18 cellular contexts compared by ENCODE assay signal in genomic region chr12:23008613-23009012, GRCh38.
"Had no signal": no experiment of that assay in that cellular context is flagged by ENCODE, and none has a peak within 500 bp of the region (broad histone marks: within the 10 kb centered on the region; RNA-seq: fewer than 3 reads in every experiment).

No MANE protein-coding gene starts in this region.

- H3K4me3 Mint-ChIP-seq: activated CD8-positive, alpha-beta T cell treated with anti-CD3 and anti-CD28 coated beads, Interleukin-2, amount 10 ng/mL, durations not matched to agents 7 days and 5 days; activated naive CD8-positive, alpha-beta T cell treated with anti-CD3 and anti-CD28 coated beads, Interleukin-2, amount 10 ng/mL, durations not matched to agents 7 days and 5 days; activated T-cell treated with anti-CD3 and anti-CD28 coated beads, Interleukin-2, amount 50 U/mL, for 72 hours; naive thymus-derived CD4-positive, alpha-beta T cell; stimulated activated naive B cell treated with anti-CD40 and anti-IgM and Interleukin-4, amounts not matched to agents 10 μg/mL and 1 μg/mL and 100 μg/mL, for 72 hours had no signal

- H3K27ac ChIP-seq: dorsolateral prefrontal cortex, neutrophil, parathyroid adenoma, SJSA1, transverse colon had no signal

- DNase-seq: activated CD4-positive, alpha-beta T cell treated with anti-CD3 and anti-CD28 coated beads for 4 hours; activated CD8-positive, alpha-beta memory T cell treated with anti-CD3 and anti-CD28 coated beads, Interleukin-2, amount 50 U/mL, for 48 hours; activated CD8-positive, alpha-beta T cell treated with anti-CD3 and anti-CD28 coated beads, Interleukin-2, amount 10 ng/mL, durations not matched to agents 7 days and 5 days; activated naive CD8-positive, alpha-beta T cell treated with anti-CD3 and anti-CD28 coated beads, Interleukin-2, amount 10 ng/mL, durations not matched to agents 7 days and 5 days; activated T-cell treated with anti-CD3 and anti-CD28 coated beads, Interleukin-2, amount 50 U/mL, for 72 hours; dorsolateral prefrontal cortex; glutamatergic neuron; left colon; naive thymus-derived CD4-positive, alpha-beta T cell; stimulated activated CD4-positive, alpha-beta T cell treated with anti-CD3 and anti-CD28 coated beads, Interleukin-15, amount 100 ng/mL, for 24 hours; stimulated activated CD4-positive, alpha-beta T cell treated with anti-CD3 and anti-CD28 coated beads, Interleukin-4, amount 100 ng/mL, for 1 hour; stimulated activated naive B cell treated with anti-CD40 and anti-IgM and Interleukin-4, amounts not matched to agents 10 μg/mL and 1 μg/mL and 100 μg/mL, for 72 hours; T-helper 2 cell; transverse colon had no signal

- H3K27me3 Mint-ChIP-seq: activated naive CD8-positive, alpha-beta T cell treated with anti-CD3 and anti-CD28 coated beads, Interleukin-2, amount 10 ng/mL, durations not matched to agents 7 days and 5 days; naive thymus-derived CD4-positive, alpha-beta T cell; stimulated activated naive B cell treated with anti-CD40 and anti-IgM and Interleukin-4, amounts not matched to agents 10 μg/mL and 1 μg/mL and 100 μg/mL, for 72 hours had no signal

- H3K36me3 Mint-ChIP-seq: activated naive CD8-positive, alpha-beta T cell treated with anti-CD3 and anti-CD28 coated beads, Interleukin-2, amount 10 ng/mL, durations not matched to agents 7 days and 5 days; naive thymus-derived CD4-positive, alpha-beta T cell; stimulated activated naive B cell treated with anti-CD40 and anti-IgM and Interleukin-4, amounts not matched to agents 10 μg/mL and 1 μg/mL and 100 μg/mL, for 72 hours had no signal

- H3K27ac Mint-ChIP-seq: activated CD8-positive, alpha-beta T cell treated with anti-CD3 and anti-CD28 coated beads, Interleukin-2, amount 10 ng/mL, durations not matched to agents 7 days and 5 days; activated naive CD8-positive, alpha-beta T cell treated with anti-CD3 and anti-CD28 coated beads, Interleukin-2, amount 10 ng/mL, durations not matched to agents 7 days and 5 days; activated T-cell treated with anti-CD3 and anti-CD28 coated beads, Interleukin-2, amount 50 U/mL, for 72 hours; naive thymus-derived CD4-positive, alpha-beta T cell; stimulated activated naive B cell treated with anti-CD40 and anti-IgM and Interleukin-4, amounts not matched to agents 10 μg/mL and 1 μg/mL and 100 μg/mL, for 72 hours had no signal

- H3K36me3 ChIP-seq: neutrophil, SJSA1, transverse colon had no signal

- H3K4me3 ChIP-seq: dorsolateral prefrontal cortex, SJSA1, transverse colon had no signal

- H3K4me1 ChIP-seq: parathyroid adenoma, SJSA1, transverse colon had no signal

- H3K4me1 Mint-ChIP-seq: activated naive CD8-positive, alpha-beta T cell treated with anti-CD3 and anti-CD28 coated beads, Interleukin-2, amount 10 ng/mL, durations not matched to agents 7 days and 5 days; naive thymus-derived CD4-positive, alpha-beta T cell; stimulated activated naive B cell treated with anti-CD40 and anti-IgM and Interleukin-4, amounts not matched to agents 10 μg/mL and 1 μg/mL and 100 μg/mL, for 72 hours had no signal

- H2AFZ ChIP-seq: parathyroid adenoma had no signal

- H3K9ac ChIP-seq: parathyroid adenoma had no signal

- ATAC-seq: activated CD8-positive, alpha-beta T cell treated with anti-CD3 and anti-CD28 coated beads, Interleukin-2, amount 10 ng/mL, durations not matched to agents 7 days and 5 days; activated T-cell treated with anti-CD3 and anti-CD28 coated beads, Interleukin-2, amount 50 U/mL, for 72 hours; esophagus mucosa; left colon; naive thymus-derived CD4-positive, alpha-beta T cell; stimulated activated naive B cell treated with anti-CD40 and anti-IgM and Interleukin-4, amounts not matched to agents 10 μg/mL and 1 μg/mL and 100 μg/mL, for 72 hours had no signal

- H3K9me3 ChIP-seq: neutrophil, SJSA1, transverse colon had no signal

- H3K27me3 ChIP-seq: dorsolateral prefrontal cortex, neutrophil, SJSA1, transverse colon had no signal
